In the genomic region with DNA sequence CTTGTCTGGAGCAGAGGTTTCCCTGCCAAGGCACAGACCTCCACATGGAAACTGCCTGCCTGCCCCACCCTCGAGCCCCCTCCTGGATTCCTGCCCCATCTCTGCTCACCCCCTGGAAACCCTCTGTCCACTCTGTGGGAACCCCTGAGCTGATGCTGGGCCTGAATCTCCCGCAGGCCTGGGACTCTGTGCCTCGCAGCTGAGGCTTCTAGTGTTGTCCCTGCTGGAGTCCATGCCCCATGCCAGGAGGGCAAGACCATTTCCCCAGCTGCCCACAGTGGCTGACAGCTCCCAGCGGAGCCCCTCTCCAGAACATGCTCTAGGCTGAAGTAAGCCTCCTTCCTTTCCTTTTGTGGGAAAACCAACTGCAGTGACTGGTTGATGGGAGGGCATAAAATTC, we compare ENCODE assay signal across 21 cellular contexts. TPM values are rescaled to one million over a fixed set of nuclear protein-coding genes. Genes with fewer than 3 reads are reported as not detected.
DNase-seq lines count a peak whose midpoint lies in the region; ATAC-seq and TF ChIP-seq lines count a peak whose summit lies in the region.
"Had no signal": no experiment of that assay in that cellular context is flagged by ENCODE, and none has a peak within 500 bp of the region (broad histone marks: within the 10 kb centered on the region; RNA-seq: fewer than 3 reads in every experiment).

No MANE protein-coding gene starts in this region.

- H3K9me3 ChIP-seq in neuronal stem cell (replicated peaks in 1 of 2; ENCODE audit: control insufficient read depth in 2 of 2, insufficient read depth in 1 of 2, low read depth in 1 of 2, low read length in 2 of 2) (peaks cover 0 to 8% of the 10 kb centered on the region in 2 donors), SJCRH30 (replicated peaks) (no peaks in the 10 kb centered on the region), OCI-LY7 (ENCODE audit: low read length) (no peaks in the 10 kb centered on the region)
- H3K9me3 ChIP-seq: BLaER1, SJSA1 had no signal

- H3K23ac ChIP-seq in neuronal stem cell (ENCODE audit: low read depth, low read length, poor library complexity) = no peak overlapping the region

- peak overlapping the region; percentile 36 for H3K18ac ChIP-seq in neuronal stem cell (ENCODE audit: low read length)

- no peaks in the 10 kb centered on the region for H3K36me3 Mint-ChIP-seq in glutamatergic neuron (ENCODE audit: unreplicated experiment)
- H3K36me3 Mint-ChIP-seq: CD4-positive, CD25-positive, alpha-beta regulatory T cell had no signal

- H4K8ac ChIP-seq in neuronal stem cell (ENCODE audit: low read depth, low read length) = no peak overlapping the region

- no TSS peak for BruUV-seq in OCI-LY7 (replicated peaks; lab: Mats Ljungman, UMichigan)

- no peak overlapping the region for H2BK15ac ChIP-seq in neuronal stem cell (ENCODE audit: low read length)

- intact Hi-C loops in OCI-LY7 (cut with micrococcal nuclease; ENCODE audit: unreplicated experiment) = no loop called here

- ATAC-seq in HG02870 (IDR thresholded peaks at IDR 0.05; ENCODE audit: unreplicated experiment) = no peak
- ATAC-seq: Right ventricle myocardium inferior had no signal

- no peak overlapping the region for H3K14ac ChIP-seq in neuronal stem cell (ENCODE audit: low read length)

- H2AFZ ChIP-seq in neuronal stem cell (ENCODE audit: low read length) = no peak overlapping the region
- no peak overlapping the region for H2AFZ ChIP-seq in OCI-LY7 (ENCODE audit: low read length)
- H2AFZ ChIP-seq: PC-9 had no signal

- no peak overlapping the region for H3K4me3 ChIP-seq in neuronal stem cell (ENCODE audit: low read length in 2 of 2)
- no peak overlapping the region for H3K4me3 ChIP-seq in SJCRH30
- H3K4me3 ChIP-seq in OCI-LY7 (ENCODE audit: low read depth, low read length, poor library complexity, severe bottlenecking) = no peak overlapping the region
- H3K4me3 ChIP-seq: BLaER1, PC-9, SJSA1 had no signal

- no peaks in the 10 kb centered on the region for H4K20me1 ChIP-seq in OCI-LY7 (ENCODE audit: insufficient read depth, low read length)
- H4K20me1 ChIP-seq: BLaER1 had no signal

- peak overlapping the region; percentile 20 for H3K4me3 Mint-ChIP-seq in glutamatergic neuron (ENCODE audit: unreplicated experiment)
- H3K4me3 Mint-ChIP-seq: CD4-positive, CD25-positive, alpha-beta regulatory T cell had no signal

- peaks cover 0 to 4% of the 10 kb centered on the region in 2 donors for H3K36me3 ChIP-seq in neuronal stem cell (replicated peaks in 1 of 2; ENCODE audit: control insufficient read depth in 2 of 2, insufficient read depth in 2 of 2, low read length in 2 of 2)
- H3K36me3 ChIP-seq in SJCRH30 = no peaks in the 10 kb centered on the region
- H3K36me3 ChIP-seq in OCI-LY7 (ENCODE audit: insufficient read depth, low read length) = no peaks in the 10 kb centered on the region
- H3K36me3 ChIP-seq: BLaER1, SJSA1 had no signal

- H3K4me1 Mint-ChIP-seq in glutamatergic neuron (ENCODE audit: low read depth, unreplicated experiment) = peaks cover 85% of the 10 kb centered on the region

- H3K9me3 Mint-ChIP-seq in glutamatergic neuron (ENCODE audit: unreplicated experiment) = peaks cover 17% of the 10 kb centered on the region

- H3K4me2 ChIP-seq in neuronal stem cell (ENCODE audit: insufficient read depth, low read length, poor library complexity, severe bottlenecking) (no peak overlapping the region), OCI-LY7 (ENCODE audit: low read length) (no peak overlapping the region)
- H3K4me2 ChIP-seq: BLaER1, PC-9 had no signal

- no peak for DNase-seq in caudate nucleus (lab: John Stamatoyannopoulos, UW)
- DNase-seq in glutamatergic neuron = no peak
- DNase-seq in neuronal stem cell (ENCODE audit: low spot score) = no peak
- no peak for DNase-seq in activated naive CD4-positive, alpha-beta T cell treated with anti-CD3 and anti-CD28 coated beads, Interleukin-2, amount 50 U/mL, for 16 hours
- DNase-seq in SJCRH30 = no peak
- DNase-seq in OCI-LY7 (ENCODE audit: low spot score) = no peak
- DNase-seq: CD4-positive, CD25-positive, alpha-beta regulatory T cell; DMS153; KBM-7; MV-4-11; NCI-H1105; NCI-H1436 treated with DMSO at 0.1 percent for 48 hours; NCI-H187 treated with DMSO at 0.1 percent for 48 hours; NCI-H2171 treated with DMSO at 0.1 percent for 48 hours; NCI-H82; NK-92 treated with Interleukin-12 subunit alpha and Interleukin-12 subunit beta, amount 100 ng/mL, for 24 hours; PC-9 had no signal

- H3K27ac ChIP-seq in caudate nucleus (ENCODE audit: low read depth, low read length) (peak overlapping the region; percentile 31), neuronal stem cell (replicated peaks; ENCODE audit: low read length) (no peak overlapping the region), SJCRH30 (no peak overlapping the region), OCI-LY7 (ENCODE audit: low read depth, low read length, poor library complexity, severe bottlenecking) (no peak overlapping the region)
- H3K27ac ChIP-seq: BLaER1, PC-9, SJSA1 had no signal

- peak overlapping the region; percentile 93 for H3K27ac Mint-ChIP-seq in glutamatergic neuron (ENCODE audit: unreplicated experiment)
- H3K27ac Mint-ChIP-seq: CD4-positive, CD25-positive, alpha-beta regulatory T cell had no signal

- POLR2A ChIA-PET in OCI-LY7 (lab: Charles Lee) = no interaction called here

- H4K91ac ChIP-seq in neuronal stem cell (ENCODE audit: low read depth, low read length, poor library complexity) = no peak overlapping the region

- no CpG with 5 or more reads among the region's 4 CpGs for WGBS in neuronal stem cell (ENCODE audit: extremely low coverage in 2 of 2, insufficient read length in 2 of 2, insufficient replicate concordance in 1 of 2), 2 donors

- no peak overlapping the region for H2BK120ac ChIP-seq in neuronal stem cell (ENCODE audit: low read depth, low read length)

- no peaks in the 10 kb centered on the region for H3K79me2 ChIP-seq in OCI-LY7 (ENCODE audit: insufficient read depth, low read depth, low read length)

- TF ChIP-seq CTCF in glutamatergic neuron (IDR thresholded peaks at IDR 0.05; ENCODE audit: partially characterized antibody, unreplicated experiment) = no peak
- no peak for TF ChIP-seq CTCF in OCI-LY7 (conservative IDR thresholded peaks at IDR 0.05; ENCODE audit: low read length)

- no peak overlapping the region for H3K4ac ChIP-seq in neuronal stem cell (ENCODE audit: low read length)

- no peaks in the 10 kb centered on the region for H3K9me2 ChIP-seq in OCI-LY7 (ENCODE audit: insufficient read depth, low read length)

- no peak overlapping the region for H3K9ac ChIP-seq in neuronal stem cell (ENCODE audit: low read depth, low read length, poor library complexity)
- H3K9ac ChIP-seq: BLaER1 had no signal

- CTCF ChIA-PET in OCI-LY7 (lab: Charles Lee; ENCODE audit: unreplicated experiment) = no interaction called here

- peaks cover 2% of the 10 kb centered on the region for H3K79me1 ChIP-seq in neuronal stem cell (ENCODE audit: low read depth, low read length)

- no peak overlapping the region for H2BK5ac ChIP-seq in neuronal stem cell (ENCODE audit: low read length)

- peak overlapping the region; percentile 42 for H2AK5ac ChIP-seq in neuronal stem cell (ENCODE audit: low read depth, low read length)

- H3K27me3 ChIP-seq in neuronal stem cell (ENCODE audit: control insufficient read depth in 3 of 3, insufficient read depth in 3 of 3, low read depth in 1 of 3, low read length in 3 of 3) (no peaks in the 10 kb centered on the region), SJCRH30 (peaks cover 19% of the 10 kb centered on the region; the same call in 1 of the 2 replicates)
- H3K27me3 ChIP-seq: BLaER1, SJSA1 had no signal

- peaks cover 26 to 70% of the 10 kb centered on the region in 2 donors for H3K4me1 ChIP-seq in neuronal stem cell (ENCODE audit: control insufficient read depth in 2 of 2, insufficient read depth in 1 of 2, low read depth in 1 of 2, low read length in 2 of 2)
- H3K4me1 ChIP-seq in SJCRH30 = no peaks in the 10 kb centered on the region
- no peaks in the 10 kb centered on the region for H3K4me1 ChIP-seq in OCI-LY7 (ENCODE audit: insufficient read depth, low read length, poor library complexity, severe bottlenecking)
- H3K4me1 ChIP-seq: SJSA1 had no signal

- H2BK12ac ChIP-seq in neuronal stem cell (ENCODE audit: low read length) = no peak overlapping the region

- H3K27me3 Mint-ChIP-seq in glutamatergic neuron (ENCODE audit: unreplicated experiment) = peaks cover 19% of the 10 kb centered on the region
- H3K27me3 Mint-ChIP-seq: CD4-positive, CD25-positive, alpha-beta regulatory T cell had no signal

RNA-seq across cellular contexts. Expression of a gene that starts 46.9 kb away (rescaled TPM):
- total RNA-seq in glutamatergic neuron (ENCODE audit: unreplicated experiment) = 197 TPM
- polyA plus RNA-seq in neuronal stem cell (2013, experiment 1 of 2) = 11.8 TPM
- polyA plus RNA-seq in neuronal stem cell (2013, experiment 2 of 2) = 11.9 TPM
- not detected in 2 replicates for total RNA-seq in SJCRH30 (2014; rRNA removed; shearing (Covaris generic))
- 0.10 and 1.7 TPM in 2 replicates for total RNA-seq in OCI-LY7 (2014; rRNA removed; shearing (Covaris generic))
- 0.76 and 1.5 TPM in 2 replicates for total RNA-seq in OCI-LY7 (2022)

Comparison
In these comparisons a context has a peak if more than half of its experiments do, and no peak if none do; other contexts are left out.
1. RNA of a gene that starts 46.9 kb away (total RNA-seq): 197 TPM in glutamatergic neuron (single experiment); 0.10 to 1.7 TPM in OCI-LY7 and not detected in SJCRH30; every median in the first group is over 10 times any median in the second.